Comparison of ENCODE assay signal across 8 cellular contexts in the genomic region with DNA sequence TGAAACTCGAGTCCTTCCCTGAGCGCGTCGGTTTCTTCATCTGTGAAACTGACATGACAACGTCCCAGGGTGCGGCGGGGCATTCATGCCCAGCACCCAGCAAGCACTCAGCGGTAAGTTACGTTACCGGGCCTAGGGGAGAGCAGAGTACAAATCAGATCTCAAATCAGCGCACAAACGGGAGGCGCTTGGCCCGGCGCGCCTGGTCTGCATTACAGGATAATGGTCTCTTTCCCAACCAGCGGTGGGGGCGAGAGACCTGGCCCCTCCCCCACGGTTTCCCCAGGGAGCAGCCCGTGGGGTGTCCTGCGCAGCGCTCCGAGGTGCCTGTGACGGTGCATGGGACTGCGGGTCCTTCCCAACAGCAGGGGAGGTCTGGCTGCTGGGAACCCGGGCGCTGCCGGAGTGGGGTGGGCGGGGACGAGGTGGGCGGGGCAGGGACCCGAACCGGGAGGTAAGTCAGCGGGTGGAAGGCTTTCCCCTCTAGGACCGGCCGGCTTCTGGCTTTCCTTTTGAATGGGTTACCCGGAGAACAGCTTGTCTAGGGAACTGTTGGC. TPM values are rescaled to one million over a fixed set of nuclear protein-coding genes. Genes with fewer than 3 reads are reported as not detected.
A peak's percentile ranks its signal among the peaks of the same experiment; 100 is the strongest.
DNase-seq lines count a peak whose midpoint lies in the region; ATAC-seq and TF ChIP-seq lines count a peak whose summit lies in the region.

No MANE protein-coding gene starts in this region.

- H3K4me3 ChIP-seq in BLaER1 (peak overlapping the region; percentile 74), LNCaP clone FGC (ENCODE audit: low read depth, low read length) (peak overlapping the region; percentile 53), duodenal mucosa (ENCODE audit: low read depth in 1 of 2, low read length in 2 of 2) (peak overlapping the region; percentile 81 to 82)

- H3K27ac ChIP-seq in BLaER1 = no peak overlapping the region
- H3K27ac ChIP-seq in duodenal mucosa (ENCODE audit: low read depth, low read length) = peak overlapping the region; percentile 87

- no peak for TF ChIP-seq CTCF in LNCaP clone FGC (IDR thresholded peaks at IDR 0.05; ENCODE audit: control insufficient read depth, extremely low read depth, insufficient read depth)
- no peak for TF ChIP-seq CTCF in mesothelial cell of epicardium (IDR thresholded peaks at IDR 0.05; ENCODE audit: unreplicated experiment)

- H3K4me1 ChIP-seq in BLaER1 (peaks cover 61% of the 10 kb centered on the region), duodenal mucosa (ENCODE audit: control insufficient read depth in 1 of 2, insufficient read depth in 2 of 2, low read length in 2 of 2) (peaks cover 45 to 64% of the 10 kb centered on the region in 2 donors)

- H3K9ac ChIP-seq in BLaER1 (no peak overlapping the region), duodenal mucosa (ENCODE audit: low read depth in 1 of 2, low read length in 2 of 2) (peak overlapping the region; percentile 68 to 69)

- H3K9me3 ChIP-seq in BLaER1 (no peaks in the 10 kb centered on the region), duodenal mucosa (ENCODE audit: control insufficient read depth in 1 of 2, low read length in 2 of 2) (no peaks in the 10 kb centered on the region)

- H4K20me1 ChIP-seq in BLaER1 = peaks cover 7% of the 10 kb centered on the region

- peak overlapping the region; percentile 98 for H3K4me2 ChIP-seq in BLaER1

- H3K36me3 Mint-ChIP-seq in mesothelial cell of epicardium = no peaks in the 10 kb centered on the region

- peaks cover 52% of the 10 kb centered on the region for H3K27me3 ChIP-seq in BLaER1
- peaks cover 0 to 3% of the 10 kb centered on the region in 2 donors for H3K27me3 ChIP-seq in duodenal mucosa (ENCODE audit: control insufficient read depth in 1 of 2, insufficient read depth in 2 of 2, low read length in 2 of 2)

- peaks cover 3% of the 10 kb centered on the region for H3K27me3 Mint-ChIP-seq in mesothelial cell of epicardium (ENCODE audit: low read depth)

- peaks cover 5% of the 10 kb centered on the region for H3K9me3 Mint-ChIP-seq in mesothelial cell of epicardium

- no peaks in the 10 kb centered on the region for H3K36me3 ChIP-seq in BLaER1
- no peaks in the 10 kb centered on the region for H3K36me3 ChIP-seq in duodenal mucosa (ENCODE audit: control insufficient read depth in 1 of 2, insufficient read depth in 2 of 2, low read length in 2 of 2)

- H3K4me3 Mint-ChIP-seq in mesothelial cell of epicardium = peak overlapping the region; percentile 78

- H3K4me1 Mint-ChIP-seq in mesothelial cell of epicardium = peaks cover 52% of the 10 kb centered on the region

- peak overlapping the region; percentile 71 for H3K27ac Mint-ChIP-seq in mesothelial cell of epicardium

- DNase-seq in LNCaP clone FGC (ENCODE audit: low read depth) (no peak), mesothelial cell of epicardium (ENCODE audit: low spot score in 2 of 2, unreplicated experiment in 2 of 2) (peak in 1 of 2 experiments; percentile 45), inferior parietal cortex (ENCODE audit: extremely low spot score) (no peak), NCI-H1092 (lab: John Stamatoyannopoulos, UW) (no peak)

- ATAC-seq in HG03108 (IDR thresholded peaks at IDR 0.05; ENCODE audit: unreplicated experiment) (no peak), HG03565 (IDR thresholded peaks at IDR 0.05; ENCODE audit: unreplicated experiment) (no peak)

RNA-seq across cellular contexts. Expression of a gene that starts 1.0 kb away (rescaled TPM):
- 10.4 to 11.2 TPM (median 10.9 TPM) in 3 replicates for total RNA-seq in mesothelial cell of epicardium
